In the genomic region with DNA sequence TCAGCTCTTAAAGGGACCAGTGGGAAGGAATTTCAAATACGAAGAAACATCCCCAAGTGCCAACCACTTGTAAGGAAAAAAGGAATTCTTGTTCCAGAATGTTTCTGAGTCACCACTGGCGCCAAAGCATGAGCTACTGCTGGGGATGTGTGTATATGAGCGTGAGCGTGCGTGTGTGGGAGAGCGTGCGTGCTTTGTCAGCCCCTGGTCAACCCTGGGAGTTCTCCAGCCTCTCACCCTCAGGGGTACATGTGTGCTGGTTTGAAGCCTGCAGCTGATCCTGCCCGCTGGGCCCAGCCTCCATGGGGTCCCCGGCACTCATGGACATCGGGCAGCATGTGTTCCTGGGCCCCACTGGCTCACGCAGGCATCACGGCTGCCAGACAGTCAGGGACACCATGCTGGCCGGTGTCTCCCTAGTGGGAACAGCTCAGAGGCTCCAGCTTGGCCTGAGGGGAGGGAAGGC, we compare ENCODE assay signal across 11 cellular contexts. TPM values are rescaled to one million over a fixed set of nuclear protein-coding genes. Genes with fewer than 3 reads are reported as not detected.
DNase-seq lines count a peak whose midpoint lies in the region; ATAC-seq, FAIRE-seq and TF ChIP-seq lines count a peak whose summit lies in the region.
"Had no signal": no experiment of that assay in that cellular context is flagged by ENCODE, and none has a peak within 500 bp of the region (broad histone marks: within the 10 kb centered on the region; RNA-seq: fewer than 3 reads in every experiment).

No MANE protein-coding gene starts in this region.

- no peak for TF ChIP-seq CTCF in ascending aorta (IDR thresholded peaks at IDR 0.05)

- H3K27me3 ChIP-seq in ascending aorta (no peaks in the 10 kb centered on the region), small intestine (ENCODE audit: control insufficient read depth in 2 of 2, insufficient read depth in 2 of 2, low read length in 2 of 2) (no peaks in the 10 kb centered on the region)

- ATAC-seq in left ventricle myocardium superior: no peak

- H3K4me1 ChIP-seq in ascending aorta: peaks cover 10 to 30% of the 10 kb centered on the region in 2 donors
- H3K4me1 ChIP-seq in small intestine (ENCODE audit: control insufficient read depth in 2 of 2, insufficient read depth in 1 of 2, low read depth in 1 of 2, low read length in 1 of 2): no peaks in the 10 kb centered on the region

- H3K4me3 ChIP-seq in ascending aorta (peak overlapping the region in 1 of 2 donors; percentile 16), skin epidermis (no peak overlapping the region), small intestine (ENCODE audit: low read depth in 1 of 2, low read length in 2 of 2) (no peak overlapping the region)

- no peak for FAIRE-seq in small intestine (lab: Jason Lieb, UNC)
- FAIRE-seq: G401.6 had no signal

- intact Hi-C loops in ascending aorta (cut with DNase I) (loop anchor here (2.0 to 10.0 kb wide), 2 partner anchors 21 to 117 kb away; no protein-coding TSS in a partner anchor), left ventricle myocardium superior (cut with micrococcal nuclease) (no loop called here)

- no peaks in the 10 kb centered on the region for H3K9me3 ChIP-seq in ascending aorta
- no peaks in the 10 kb centered on the region for H3K9me3 ChIP-seq in small intestine (ENCODE audit: control insufficient read depth, low read depth)

- H3K27ac ChIP-seq in ascending aorta (peak overlapping the region; percentile 68 to 81), skin epidermis (peak overlapping the region in 14 of 21 experiments; percentile 6 to 75 (median 54)), small intestine (ENCODE audit: low read depth in 1 of 2, low read length in 1 of 2) (peak overlapping the region in 1 of 2 donors; percentile 39)

- DNase-seq in GOT3 (lab: John Stamatoyannopoulos, UW) (peak; percentile 38), ascending aorta (ENCODE audit: low spot score in 2 of 2) (peak in 1 of 2 donors; percentile 85), left ventricle myocardium superior (peak; percentile 31), pons (ENCODE audit: low spot score) (no peak), NCI-H187 (lab: John Stamatoyannopoulos, UW) (no peak), small intestine (no peak)
- no peak for DNase-seq in stimulated activated CD4-positive, alpha-beta T cell treated with anti-CD3 and anti-CD28 coated beads, Interleukin-2, amount 100 ng/mL, for 48 hours
- DNase-seq: activated CD4-positive, alpha-beta T cell treated with anti-CD3 and anti-CD28 coated beads, Interleukin-2, amount 10 ng/mL, durations not matched to agents 24 days and 14 days; NCI-H748 treated with DMSO at 0.1 percent for 48 hours had no signal

- no peaks in the 10 kb centered on the region for H3K36me3 ChIP-seq in ascending aorta
- no peaks in the 10 kb centered on the region for H3K36me3 ChIP-seq in small intestine (ENCODE audit: control insufficient read depth in 2 of 2, insufficient read depth in 2 of 2, low read length in 2 of 2)

- 72 to 91% (median 90%) methylated on average over 13 of the region's 13 CpGs for WGBS in small intestine, 3 donors

RNA-seq across cellular contexts. Expression of gene HS6ST1, which starts 17.1 kb away (rescaled TPM):
- total RNA-seq in ascending aorta (42.7 TPM), left ventricle myocardium superior (35.2 TPM)
- polyA plus RNA-seq in small intestine: 10 to 100 TPM in 1 of 3 donors, 1 to 10 TPM in 2; 4.0 to 20.7 (median 6.5) TPM

Comparison
In these comparisons a context has a peak if more than half of its experiments do, and no peak if none do; other contexts are left out.
1. DNase-seq: peak in GOT3 (single experiment) and left ventricle myocardium superior (single experiment); none in stimulated activated CD4-positive, alpha-beta T cell treated with anti-CD3 and anti-CD28 coated beads, Interleukin-2, amount 100 ng/mL, for 48 hours (0 of 2), pons (single experiment), NCI-H187 (0 of 2) and small intestine (single experiment).